25 cellular contexts compared by ENCODE assay signal in genomic region chr14:24072881-24073877, GRCh38. TPM values are rescaled to one million over a fixed set of nuclear protein-coding genes. Genes with fewer than 3 reads are reported as not detected.
DNase-seq lines count a peak whose midpoint lies in the region; ATAC-seq, FAIRE-seq and TF ChIP-seq lines count a peak whose summit lies in the region.
"Had no signal": no experiment of that assay in that cellular context is flagged by ENCODE, and none has a peak within 500 bp of the region (broad histone marks: within the 10 kb centered on the region; RNA-seq: fewer than 3 reads in every experiment).

No MANE protein-coding gene starts in this region.

- no peaks in the 10 kb centered on the region for H3K36me3 Mint-ChIP-seq in natural killer cell
- H3K36me3 Mint-ChIP-seq: CD8-positive, alpha-beta T cell; IgD-negative memory B cell had no signal

- H3K36me3 ChIP-seq in BLaER1 = no peaks in the 10 kb centered on the region
- H3K36me3 ChIP-seq in HEK293 (ENCODE audit: control insufficient read depth in 2 of 2, insufficient read depth in 1 of 2, low read length in 2 of 2) = no peaks in the 10 kb centered on the region
- no peaks in the 10 kb centered on the region for H3K36me3 ChIP-seq in HepG2 (replicated peaks in 1 of 2; ENCODE audit: control insufficient read depth in 1 of 2, insufficient read depth in 2 of 2, low read length in 2 of 2)
- no peaks in the 10 kb centered on the region for H3K36me3 ChIP-seq in HAP-1 (replicated peaks)
- no peaks in the 10 kb centered on the region for H3K36me3 ChIP-seq in smooth muscle cell (ENCODE audit: low read depth)
- H3K36me3 ChIP-seq: BE2C, MG63 had no signal

- H3K27ac ChIP-seq in BLaER1 (no peak overlapping the region), HEK293 (ENCODE audit: extremely low read depth, low read depth, low read length) (no peak overlapping the region), cingulate gyrus (ENCODE audit: low read depth, low read length) (peak overlapping the region; percentile 84), HepG2 (ENCODE audit: extremely low read length, insufficient read depth, low read length) (no peak overlapping the region), smooth muscle cell (ENCODE audit: low read depth) (no peak overlapping the region)
- H3K27ac ChIP-seq: HL-60, RWPE1 had no signal

- H3K4me2 ChIP-seq in BLaER1 (peak overlapping the region; percentile 39), HepG2 (ENCODE audit: low read depth, low read length) (no peak overlapping the region), smooth muscle cell (no peak overlapping the region)

- intact Hi-C loops in HepG2 (cut with micrococcal nuclease; ENCODE audit: unreplicated experiment) (no loop called here), natural killer cell (cut with micrococcal nuclease) (no loop called here)

- H3K4me1 Mint-ChIP-seq in natural killer cell = no peaks in the 10 kb centered on the region

- H4K20me1 ChIP-seq in BLaER1 (no peaks in the 10 kb centered on the region), HepG2 (ENCODE audit: insufficient read depth, low read length) (no peaks in the 10 kb centered on the region), smooth muscle cell (ENCODE audit: low read depth) (no peaks in the 10 kb centered on the region)

- ATAC-seq in HepG2 = no peak
- no peak for ATAC-seq in natural killer cell
- ATAC-seq: CD8-positive, alpha-beta T cell; SK-N-SH treated with all-trans-retinoic acid at 6 μM for 48 hours had no signal

- no peaks in the 10 kb centered on the region for H3F3A ChIP-seq in smooth muscle cell (ENCODE audit: low read depth)

- H3K79me2 ChIP-seq in HepG2 (ENCODE audit: insufficient read depth, low read length) (no peaks in the 10 kb centered on the region), smooth muscle cell (ENCODE audit: low read depth) (no peaks in the 10 kb centered on the region)

- no peak overlapping the region for H3K9ac ChIP-seq in BLaER1
- no peak overlapping the region for H3K9ac ChIP-seq in HepG2 (ENCODE audit: insufficient read depth, low read depth, low read length)
- H3K9ac ChIP-seq in smooth muscle cell (ENCODE audit: low read depth) = no peak overlapping the region

- TF ChIP-seq CTCF in HEK293 (tag by site-specific recombination; IDR thresholded peaks at IDR 0.05) (no peak), HepG2 (CRISPR knock-in tag; IDR thresholded peaks at IDR 0.05) (no peak), natural killer cell (IDR thresholded peaks at IDR 0.05) (no peak), smooth muscle cell (IDR thresholded peaks at IDR 0.05; ENCODE audit: borderline replicate concordance, insufficient read depth, poor library complexity, severe bottlenecking) (no peak)

- 64% methylated on average over 26 of the region's 26 CpGs for WGBS in HepG2 (ENCODE audit: low lambda C conversion rate)
- WGBS in smooth muscle cell (ENCODE audit: low lambda C conversion rate) = 90% methylated on average over 26 of the region's 26 CpGs

- H3K9me3 ChIP-seq in BLaER1 (no peaks in the 10 kb centered on the region), HEK293 (ENCODE audit: control insufficient read depth, insufficient read depth, low read depth, low read length) (no peaks in the 10 kb centered on the region), HepG2 (ENCODE audit: low read length) (no peaks in the 10 kb centered on the region), HAP-1 (no peaks in the 10 kb centered on the region), smooth muscle cell (replicated peaks; ENCODE audit: low read depth) (no peaks in the 10 kb centered on the region)
- H3K9me3 ChIP-seq: BE2C, MG63 had no signal

- H3K27me3 ChIP-seq in BLaER1 (no peaks in the 10 kb centered on the region), HepG2 (ENCODE audit: control insufficient read depth in 1 of 2, insufficient read depth in 2 of 2, low read length in 2 of 2) (peaks cover 13 to 66% of the 10 kb centered on the region in 2 experiments), HAP-1 (ENCODE audit: low read depth) (0 out of 2 replicates have a peak, but pooled peaks cover 12% of the 10 kb centered on the region), smooth muscle cell (ENCODE audit: low read depth) (peaks cover 17% of the 10 kb centered on the region)
- H3K27me3 ChIP-seq: BE2C, MG63 had no signal

- no peak for FAIRE-seq in HepG2 (lab: Jason Lieb, UNC)
- FAIRE-seq: A204.1, H54 had no signal

- TF ChIP-seq RAD21 in HepG2 (CRISPR knock-in tag; IDR thresholded peaks at IDR 0.05) = no peak

- POLR2A ChIA-PET in HEK293 (lab: Yijun Ruan, JAX) (no interaction called here), HepG2 (lab: Yijun Ruan, JAX) (interaction anchor here (1.2 to 8.3 kb wide), 6 partner anchors 8 to 88 kb away, joined by 3 to 68 read pairs (median 5); partner anchors contain the start of genes DCAF11, IRF9, NRL and PCK2)

- H3K9me3 Mint-ChIP-seq in natural killer cell = no peaks in the 10 kb centered on the region
- H3K9me3 Mint-ChIP-seq: CD8-positive, alpha-beta T cell; IgD-negative memory B cell had no signal

- H2AFZ ChIP-seq in HepG2 (ENCODE audit: low read length) (no peak overlapping the region), smooth muscle cell (ENCODE audit: low read depth) (no peak overlapping the region)

- DNase-seq in HepG2 (ENCODE audit: low spot score) (no peak), natural killer cell (no peak), HAP-1 (ENCODE audit: low spot score in 2 of 2) (no peak), smooth muscle cell (lab: John Stamatoyannopoulos, UW; ENCODE audit: unreplicated experiment) (no peak)
- DNase-seq in activated CD4-positive, CD25-positive, alpha-beta regulatory T cell (lab: John Stamatoyannopoulos, UW) = no peak
- DNase-seq: BE2C, Kasumi-1, MG63, NCI-H1048, NCI-H1436, NCI-H1930, NCI-H510A, NCI-H748 treated with DMSO at 0.1 percent for 48 hours, SIG-M5 had no signal

- no peak for TF ChIP-seq EP300 in HepG2 (IDR thresholded peaks at IDR 0.05; ENCODE audit: low read depth in 2 of 2, low read length in 2 of 2)
- TF ChIP-seq EP300 in HepG2 (CRISPR knock-in tag; IDR thresholded peaks at IDR 0.05; ENCODE audit: borderline replicate concordance) = no peak

- H3K27ac Mint-ChIP-seq in natural killer cell = no peak overlapping the region
- H3K27ac Mint-ChIP-seq: CD8-positive, alpha-beta T cell; IgD-negative memory B cell had no signal

- peaks cover 33% of the 10 kb centered on the region for H3K4me1 ChIP-seq in BLaER1
- peaks cover under 1% of the 10 kb centered on the region; the same call in 1 of the 2 replicates for H3K4me1 ChIP-seq in HEK293 (ENCODE audit: control insufficient read depth, insufficient read depth, low read length)
- peaks cover 38% of the 10 kb centered on the region for H3K4me1 ChIP-seq in HepG2 (ENCODE audit: insufficient read depth, low read length)
- H3K4me1 ChIP-seq in HAP-1 = no peaks in the 10 kb centered on the region
- H3K4me1 ChIP-seq in smooth muscle cell (ENCODE audit: low read depth) = no peaks in the 10 kb centered on the region
- H3K4me1 ChIP-seq: BE2C had no signal

- CTCF ChIA-PET in HEK293 (lab: Yijun Ruan, JAX) (interaction anchor here (0.6 to 3.9 kb wide), 6 partner anchors 15 to 322 kb away, joined by 3 to 31 read pairs (median 4); no protein-coding TSS in a partner anchor), HepG2 (lab: Yijun Ruan, JAX; ENCODE audit: low intra/inter-chr PET ratio, low total read pairs) (no interaction called here)

- H3K4me3 Mint-ChIP-seq in natural killer cell = no peak overlapping the region
- H3K4me3 Mint-ChIP-seq: CD8-positive, alpha-beta T cell; IgD-negative memory B cell had no signal

- peaks cover 0 to 7% of the 10 kb centered on the region in 2 donors for H3K27me3 Mint-ChIP-seq in natural killer cell (ENCODE audit: low read depth in 2 of 2)
- H3K27me3 Mint-ChIP-seq: IgD-negative memory B cell had no signal

- in situ Hi-C loops in HepG2 (cut with HindIII; ENCODE audit: extremely low pct_ligation_motif_present, low pct_unique_long_range_greater_than_20kb) = no loop called here
- in situ Hi-C loops in HAP-1 (cut with MboI; ENCODE audit: low sequenced_read_pairs) = no loop called here

- no TSS peak for BruUV-seq in HepG2 (replicated peaks; lab: Mats Ljungman, UMichigan)

- H3K4me3 ChIP-seq in BLaER1 (no peak overlapping the region), HEK293 (ENCODE audit: low read depth, low read length) (no peak overlapping the region), HepG2 (replicated peaks in 1 of 3; ENCODE audit: insufficient read depth in 1 of 3, low read depth in 2 of 3, low read length in 3 of 3) (no peak overlapping the region), HAP-1 (no peak overlapping the region), smooth muscle cell (no peak overlapping the region)
- H3K4me3 ChIP-seq: MG63 had no signal

- no peak for TF ChIP-seq POLR2A in HepG2 (IDR thresholded peaks at IDR 0.05; ENCODE audit: insufficient read depth in 1 of 2, low read depth in 2 of 2, low read length in 2 of 2)

RNA-seq across cellular contexts. Expression of gene CPNE6, which starts 1.8 kb away (rescaled TPM):
- total RNA-seq in HepG2 (2016; rRNA removed; fragmentation: Illumina TruSeq; extraction: Trizol) (not detected in 2 replicates), natural killer cell (not detected), smooth muscle cell (not detected in 2 replicates)
- total RNA-seq in HepG2 (2016; cell fraction: cytosol; rRNA removed; fragmentation: Illumina TruSeq; extraction: Trizol; ENCODE audit: low read depth) = not detected in 2 replicates
- total RNA-seq in HepG2 (2016; cell fraction: insoluble cytoplasmic fraction; rRNA removed; fragmentation: Illumina TruSeq; extraction: Trizol) = not detected in 2 replicates
- total RNA-seq in HepG2 (2016; cell fraction: membrane; rRNA removed; fragmentation: Illumina TruSeq; extraction: Trizol) = not detected in 2 replicates
- total RNA-seq in HepG2 (2016; cell fraction: nucleus; rRNA removed; fragmentation: Illumina TruSeq; extraction: Trizol) = not detected in 2 replicates
- polyA plus RNA-seq in HepG2 (2011; rRNA removed) (0.03 TPM in 1 of 2 replicates, not detected in the other), smooth muscle cell (not detected in 2 replicates)
- not detected in 2 replicates for polyA plus RNA-seq in HepG2 (2011; cell fraction: cytosol; rRNA removed)
- polyA plus RNA-seq in HepG2 (2011; cell fraction: nucleus; rRNA removed) = 0.06 and 0.16 TPM in 2 replicates
- 0.05 TPM in 1 of 2 replicates, not detected in the other for polyA plus RNA-seq in HepG2 (2012)
- not detected in 2 replicates for polyA plus RNA-seq in HepG2 (2016; cell fraction: cytosol; fragmentation: Illumina TruSeq; extraction: Trizol; ENCODE audit: low read depth)
- not detected in 2 replicates for polyA plus RNA-seq in HepG2 (2016; cell fraction: insoluble cytoplasmic fraction; fragmentation: Illumina TruSeq; extraction: Trizol; ENCODE audit: low read depth)
- not detected in 2 replicates for polyA plus RNA-seq in HepG2 (2016; cell fraction: membrane; fragmentation: Illumina TruSeq; extraction: Trizol; ENCODE audit: low read depth)
- not detected in 2 replicates for polyA plus RNA-seq in HepG2 (2016; cell fraction: nucleus; fragmentation: Illumina TruSeq; extraction: Trizol; ENCODE audit: insufficient read depth, low read depth)
- 0.16 TPM in 1 of 2 replicates, not detected in the other for polyA minus RNA-seq in HepG2 (2011; rRNA and poly(A)+ RNA removed; ENCODE audit: low replicate concordance)
- polyA minus RNA-seq in HepG2 (2011; cell fraction: cytosol; rRNA and poly(A)+ RNA removed) = not detected in 2 replicates
- not detected in 2 replicates for polyA minus RNA-seq in HepG2 (2011; cell fraction: nucleus; rRNA and poly(A)+ RNA removed)
- total RNA-seq: CD8-positive, alpha-beta T cell; HT1080 had no signal
- polyA plus RNA-seq: IgD-negative memory B cell had no signal

RNA-seq across cellular contexts. Expression of gene PCK2, which starts 20.9 kb away (rescaled TPM):
- total RNA-seq in HepG2 (2016; rRNA removed; fragmentation: Illumina TruSeq; extraction: Trizol) (118 and 129 TPM in 2 replicates), natural killer cell (10 to 100 TPM in 2 of 3 donors, 1 to 10 TPM in 1; 9.8 to 13.8 (median 12.3) TPM), smooth muscle cell (21.5 and 25.6 TPM in 2 replicates)
- 29.7 and 32.7 TPM in 2 replicates for total RNA-seq in HepG2 (2016; cell fraction: cytosol; rRNA removed; fragmentation: Illumina TruSeq; extraction: Trizol; ENCODE audit: low read depth)
- total RNA-seq in HepG2 (2016; cell fraction: insoluble cytoplasmic fraction; rRNA removed; fragmentation: Illumina TruSeq; extraction: Trizol) = 112 and 129 TPM in 2 replicates
- total RNA-seq in HepG2 (2016; cell fraction: membrane; rRNA removed; fragmentation: Illumina TruSeq; extraction: Trizol) = 38.2 and 39.1 TPM in 2 replicates
- 96.7 and 121 TPM in 2 replicates for total RNA-seq in HepG2 (2016; cell fraction: nucleus; rRNA removed; fragmentation: Illumina TruSeq; extraction: Trizol)
- polyA plus RNA-seq in HepG2 (2011; rRNA removed) (272 and 316 TPM in 2 replicates), smooth muscle cell (40.4 and 46.1 TPM in 2 replicates)
- polyA plus RNA-seq in HepG2 (2011; cell fraction: cytosol; rRNA removed) = 238 and 309 TPM in 2 replicates
- 309 TPM in 2 replicates for polyA plus RNA-seq in HepG2 (2011; cell fraction: nucleus; rRNA removed)
- 216 and 286 TPM in 2 replicates for polyA plus RNA-seq in HepG2 (2012)
- polyA plus RNA-seq in HepG2 (2016; cell fraction: cytosol; fragmentation: Illumina TruSeq; extraction: Trizol; ENCODE audit: low read depth) = 19.2 and 20.8 TPM in 2 replicates
- 122 and 140 TPM in 2 replicates for polyA plus RNA-seq in HepG2 (2016; cell fraction: insoluble cytoplasmic fraction; fragmentation: Illumina TruSeq; extraction: Trizol; ENCODE audit: low read depth)
- 27.1 and 31.0 TPM in 2 replicates for polyA plus RNA-seq in HepG2 (2016; cell fraction: membrane; fragmentation: Illumina TruSeq; extraction: Trizol; ENCODE audit: low read depth)
- 172 and 175 TPM in 2 replicates for polyA plus RNA-seq in HepG2 (2016; cell fraction: nucleus; fragmentation: Illumina TruSeq; extraction: Trizol; ENCODE audit: insufficient read depth, low read depth)
- 87.1 and 691 TPM in 2 replicates for polyA minus RNA-seq in HepG2 (2011; rRNA and poly(A)+ RNA removed; ENCODE audit: low replicate concordance)
- polyA minus RNA-seq in HepG2 (2011; cell fraction: cytosol; rRNA and poly(A)+ RNA removed) = 204 and 209 TPM in 2 replicates
- polyA minus RNA-seq in HepG2 (2011; cell fraction: nucleus; rRNA and poly(A)+ RNA removed) = 128 and 158 TPM in 2 replicates

RNA-seq across cellular contexts. Expression of gene CARMIL3, which starts 21.4 kb away (rescaled TPM):
- total RNA-seq in HepG2 (2016; rRNA removed; fragmentation: Illumina TruSeq; extraction: Trizol) (0.13 and 0.27 TPM in 2 replicates), natural killer cell (10 to 100 TPM; 17.8 to 28.6 (median 18.6) TPM), smooth muscle cell (0.04 TPM in 1 of 2 replicates, not detected in the other)
- 0.18 TPM in 1 of 2 replicates, not detected in the other for total RNA-seq in HepG2 (2016; cell fraction: cytosol; rRNA removed; fragmentation: Illumina TruSeq; extraction: Trizol; ENCODE audit: low read depth)
- total RNA-seq in HepG2 (2016; cell fraction: insoluble cytoplasmic fraction; rRNA removed; fragmentation: Illumina TruSeq; extraction: Trizol) = 0.12 and 0.41 TPM in 2 replicates
- total RNA-seq in HepG2 (2016; cell fraction: membrane; rRNA removed; fragmentation: Illumina TruSeq; extraction: Trizol) = 0.03 and 0.15 TPM in 2 replicates
- 0.47 and 0.65 TPM in 2 replicates for total RNA-seq in HepG2 (2016; cell fraction: nucleus; rRNA removed; fragmentation: Illumina TruSeq; extraction: Trizol)
- polyA plus RNA-seq in HepG2 (2011; rRNA removed) (0.55 and 0.85 TPM in 2 replicates), smooth muscle cell (0.11 TPM in 1 of 2 replicates, not detected in the other)
- 0.13 and 0.21 TPM in 2 replicates for polyA plus RNA-seq in HepG2 (2011; cell fraction: cytosol; rRNA removed)
- polyA plus RNA-seq in HepG2 (2011; cell fraction: nucleus; rRNA removed) = 7.7 and 8.1 TPM in 2 replicates
- polyA plus RNA-seq in HepG2 (2012) = 0.16 and 0.34 TPM in 2 replicates
- polyA plus RNA-seq in HepG2 (2016; cell fraction: cytosol; fragmentation: Illumina TruSeq; extraction: Trizol; ENCODE audit: low read depth) = 0.03 TPM in 2 replicates
- polyA plus RNA-seq in HepG2 (2016; cell fraction: insoluble cytoplasmic fraction; fragmentation: Illumina TruSeq; extraction: Trizol; ENCODE audit: low read depth) = 0.19 and 0.23 TPM in 2 replicates
- 0.05 TPM in 2 replicates for polyA plus RNA-seq in HepG2 (2016; cell fraction: membrane; fragmentation: Illumina TruSeq; extraction: Trizol; ENCODE audit: low read depth)
- polyA plus RNA-seq in HepG2 (2016; cell fraction: nucleus; fragmentation: Illumina TruSeq; extraction: Trizol; ENCODE audit: insufficient read depth, low read depth) = 1.6 and 2.9 TPM in 2 replicates
- 0.14 and 3.1 TPM in 2 replicates for polyA minus RNA-seq in HepG2 (2011; rRNA and poly(A)+ RNA removed; ENCODE audit: low replicate concordance)
- 0.20 and 0.44 TPM in 2 replicates for polyA minus RNA-seq in HepG2 (2011; cell fraction: cytosol; rRNA and poly(A)+ RNA removed)
- polyA minus RNA-seq in HepG2 (2011; cell fraction: nucleus; rRNA and poly(A)+ RNA removed) = 0.77 and 2.9 TPM in 2 replicates

RNA-seq across cellular contexts. Expression of gene DCAF11, which starts 41.4 kb away (rescaled TPM):
- total RNA-seq in HepG2 (2016; rRNA removed; fragmentation: Illumina TruSeq; extraction: Trizol) (257 and 342 TPM in 2 replicates), natural killer cell (10 to 100 TPM; 77.5 to 99.3 (median 96.3) TPM), smooth muscle cell (43.6 and 46.1 TPM in 2 replicates)
- total RNA-seq in HepG2 (2016; cell fraction: cytosol; rRNA removed; fragmentation: Illumina TruSeq; extraction: Trizol; ENCODE audit: low read depth) = 34.1 and 39.6 TPM in 2 replicates
- total RNA-seq in HepG2 (2016; cell fraction: insoluble cytoplasmic fraction; rRNA removed; fragmentation: Illumina TruSeq; extraction: Trizol) = 258 and 327 TPM in 2 replicates
- 160 and 166 TPM in 2 replicates for total RNA-seq in HepG2 (2016; cell fraction: membrane; rRNA removed; fragmentation: Illumina TruSeq; extraction: Trizol)
- 174 and 191 TPM in 2 replicates for total RNA-seq in HepG2 (2016; cell fraction: nucleus; rRNA removed; fragmentation: Illumina TruSeq; extraction: Trizol)
- polyA plus RNA-seq in HepG2 (2011; rRNA removed) (150 and 176 TPM in 2 replicates), smooth muscle cell (31.8 and 39.3 TPM in 2 replicates)
- 134 and 153 TPM in 2 replicates for polyA plus RNA-seq in HepG2 (2011; cell fraction: cytosol; rRNA removed)
- polyA plus RNA-seq in HepG2 (2011; cell fraction: nucleus; rRNA removed) = 221 and 233 TPM in 2 replicates
- 123 and 142 TPM in 2 replicates for polyA plus RNA-seq in HepG2 (2012)
- polyA plus RNA-seq in HepG2 (2016; cell fraction: cytosol; fragmentation: Illumina TruSeq; extraction: Trizol; ENCODE audit: low read depth) = 37.7 and 39.7 TPM in 2 replicates
- 251 and 268 TPM in 2 replicates for polyA plus RNA-seq in HepG2 (2016; cell fraction: insoluble cytoplasmic fraction; fragmentation: Illumina TruSeq; extraction: Trizol; ENCODE audit: low read depth)
- polyA plus RNA-seq in HepG2 (2016; cell fraction: membrane; fragmentation: Illumina TruSeq; extraction: Trizol; ENCODE audit: low read depth) = 114 and 116 TPM in 2 replicates
- polyA plus RNA-seq in HepG2 (2016; cell fraction: nucleus; fragmentation: Illumina TruSeq; extraction: Trizol; ENCODE audit: insufficient read depth, low read depth) = 253 and 275 TPM in 2 replicates
- 74.6 and 273 TPM in 2 replicates for polyA minus RNA-seq in HepG2 (2011; rRNA and poly(A)+ RNA removed; ENCODE audit: low replicate concordance)
- 98.7 and 103 TPM in 2 replicates for polyA minus RNA-seq in HepG2 (2011; cell fraction: cytosol; rRNA and poly(A)+ RNA removed)
- 146 and 181 TPM in 2 replicates for polyA minus RNA-seq in HepG2 (2011; cell fraction: nucleus; rRNA and poly(A)+ RNA removed)

RNA-seq across cellular contexts. Expression of gene NRL, which starts 41.6 kb away (rescaled TPM):
- total RNA-seq in HepG2 (2016; rRNA removed; fragmentation: Illumina TruSeq; extraction: Trizol) (4.7 and 5.2 TPM in 2 replicates), natural killer cell (1 to 10 TPM in 2 of 3 donors, under 1 TPM in 1; 0.78 to 3.3 (median 2.8) TPM), smooth muscle cell (0.18 and 1.9 TPM in 2 replicates)
- 6.6 and 7.1 TPM in 2 replicates for total RNA-seq in HepG2 (2016; cell fraction: cytosol; rRNA removed; fragmentation: Illumina TruSeq; extraction: Trizol; ENCODE audit: low read depth)
- 4.7 and 5.6 TPM in 2 replicates for total RNA-seq in HepG2 (2016; cell fraction: insoluble cytoplasmic fraction; rRNA removed; fragmentation: Illumina TruSeq; extraction: Trizol)
- total RNA-seq in HepG2 (2016; cell fraction: membrane; rRNA removed; fragmentation: Illumina TruSeq; extraction: Trizol) = 9.2 and 10.6 TPM in 2 replicates
- 3.4 and 5.1 TPM in 2 replicates for total RNA-seq in HepG2 (2016; cell fraction: nucleus; rRNA removed; fragmentation: Illumina TruSeq; extraction: Trizol)
- polyA plus RNA-seq in HepG2 (2011; rRNA removed) (2.5 and 3.4 TPM in 2 replicates), smooth muscle cell (1.3 and 2.6 TPM in 2 replicates)
- 2.9 and 5.2 TPM in 2 replicates for polyA plus RNA-seq in HepG2 (2011; cell fraction: cytosol; rRNA removed)
- polyA plus RNA-seq in HepG2 (2011; cell fraction: nucleus; rRNA removed) = 3.5 and 3.9 TPM in 2 replicates
- 2.2 and 2.5 TPM in 2 replicates for polyA plus RNA-seq in HepG2 (2012)
- polyA plus RNA-seq in HepG2 (2016; cell fraction: cytosol; fragmentation: Illumina TruSeq; extraction: Trizol; ENCODE audit: low read depth) = 3.4 and 5.1 TPM in 2 replicates
- polyA plus RNA-seq in HepG2 (2016; cell fraction: insoluble cytoplasmic fraction; fragmentation: Illumina TruSeq; extraction: Trizol; ENCODE audit: low read depth) = 4.5 and 4.7 TPM in 2 replicates
- polyA plus RNA-seq in HepG2 (2016; cell fraction: membrane; fragmentation: Illumina TruSeq; extraction: Trizol; ENCODE audit: low read depth) = 6.1 and 7.7 TPM in 2 replicates
- 3.5 and 4.8 TPM in 2 replicates for polyA plus RNA-seq in HepG2 (2016; cell fraction: nucleus; fragmentation: Illumina TruSeq; extraction: Trizol; ENCODE audit: insufficient read depth, low read depth)
- polyA minus RNA-seq in HepG2 (2011; rRNA and poly(A)+ RNA removed; ENCODE audit: low replicate concordance) = 0.58 and 9.0 TPM in 2 replicates
- polyA minus RNA-seq in HepG2 (2011; cell fraction: cytosol; rRNA and poly(A)+ RNA removed) = 3.0 and 3.9 TPM in 2 replicates
- polyA minus RNA-seq in HepG2 (2011; cell fraction: nucleus; rRNA and poly(A)+ RNA removed) = 6.1 and 6.6 TPM in 2 replicates

Comparison
In these comparisons a context has a peak if more than half of its experiments do, and no peak if none do; other contexts are left out.
1. RNA of gene CARMIL3, which starts 21.4 kb away (total RNA-seq): 17.8 to 28.6 TPM in natural killer cell; 0.03 to 0.65 TPM in HepG2 and 0.04 TPM in smooth muscle cell; every median in the first group is over 10 times any median in the second.